In genomic region chr6:24874128-24874527, GRCh38 we compare ENCODE assay signal across 16 cellular contexts.
A peak's percentile ranks its signal among the peaks of the same experiment; 100 is the strongest.
DNase-seq lines count a peak whose midpoint lies in the region; ATAC-seq and TF ChIP-seq lines count a peak whose summit lies in the region.
"Had no signal": no experiment of that assay in that cellular context is flagged by ENCODE, and none has a peak within 500 bp of the region (broad histone marks: within the 10 kb centered on the region; RNA-seq: fewer than 3 reads in every experiment).

No MANE protein-coding gene starts in this region.

- H3K9me3 Mint-ChIP-seq in activated naive CD4-positive, alpha-beta T cell treated with anti-CD3 and anti-CD28 coated beads, Interleukin-2, amount 50 U/mL, for 24 hours = no peaks in the 10 kb centered on the region
- H3K9me3 Mint-ChIP-seq in IgD-negative memory B cell (peaks cover 0 to 3% (median 0%) of the 10 kb centered on the region in 3 donors), naive B cell (peaks cover 0 to 10% (median 4%) of the 10 kb centered on the region in 7 donors)

- peaks cover 30% of the 10 kb centered on the region for H3K36me3 Mint-ChIP-seq in activated naive CD4-positive, alpha-beta T cell treated with anti-CD3 and anti-CD28 coated beads, Interleukin-2, amount 50 U/mL, for 24 hours
- H3K36me3 Mint-ChIP-seq in IgD-negative memory B cell (no peaks in the 10 kb centered on the region), naive B cell (peaks cover 25 to 37% of the 10 kb centered on the region in 2 donors)

- no peak for DNase-seq in activated naive CD4-positive, alpha-beta T cell treated with anti-CD3 and anti-CD28 coated beads, Interleukin-2, amount 50 U/mL, for 16 hours
- DNase-seq in naive B cell = no peak
- no peak for DNase-seq in foreskin melanocyte
- DNase-seq in BE2C = no peak
- DNase-seq: ACHN, Caco-2, DMS53, NCI-H1436 treated with DMSO at 0.1 percent for 48 hours, NCI-H2081, NCI-H510A treated with DMSO at 0.1 percent for 48 hours, SHP77 had no signal

- peaks cover 10% of the 10 kb centered on the region for H3K4me1 ChIP-seq in BE2C

- no peak overlapping the region for H3K4me3 ChIP-seq in BE2C (ENCODE audit: low read depth, low read length)
- H3K4me3 ChIP-seq: K562 had no signal

- TF ChIP-seq CTCF in BE2C (IDR thresholded peaks at IDR 0.05; ENCODE audit: low read depth, low read length) = no peak

- no peak overlapping the region for H3K4me3 Mint-ChIP-seq in activated naive CD4-positive, alpha-beta T cell treated with anti-CD3 and anti-CD28 coated beads, Interleukin-2, amount 50 U/mL, for 24 hours
- H3K4me3 Mint-ChIP-seq in IgD-negative memory B cell (no peak overlapping the region), naive B cell (no peak overlapping the region)

- H3K27me3 ChIP-seq in BE2C = no peaks in the 10 kb centered on the region

- peak overlapping the region; percentile 82 for H3K27ac Mint-ChIP-seq in activated naive CD4-positive, alpha-beta T cell treated with anti-CD3 and anti-CD28 coated beads, Interleukin-2, amount 50 U/mL, for 24 hours
- H3K27ac Mint-ChIP-seq in IgD-negative memory B cell (peak overlapping the region; percentile 22 to 75 (median 53)), naive B cell (peak overlapping the region in 4 of 6 donors; percentile 10 to 67 (median 49))

- no peaks in the 10 kb centered on the region for H3K27me3 Mint-ChIP-seq in activated naive CD4-positive, alpha-beta T cell treated with anti-CD3 and anti-CD28 coated beads, Interleukin-2, amount 50 U/mL, for 24 hours
- H3K27me3 Mint-ChIP-seq in IgD-negative memory B cell = no peaks in the 10 kb centered on the region
- H3K27me3 Mint-ChIP-seq in naive B cell = no peaks in the 10 kb centered on the region

- H3K9me3 ChIP-seq in BE2C = no peaks in the 10 kb centered on the region

- peaks cover 78% of the 10 kb centered on the region for H3K4me1 Mint-ChIP-seq in activated naive CD4-positive, alpha-beta T cell treated with anti-CD3 and anti-CD28 coated beads, Interleukin-2, amount 50 U/mL, for 24 hours
- peaks cover 16 to 24% (median 20%) of the 10 kb centered on the region in 3 donors for H3K4me1 Mint-ChIP-seq in IgD-negative memory B cell
- peaks cover 28 to 42% (median 32%) of the 10 kb centered on the region in 3 donors for H3K4me1 Mint-ChIP-seq in naive B cell

- ATAC-seq in naive B cell (ENCODE audit: low read depth in 2 of 2) (no peak), HG03039 (IDR thresholded peaks at IDR 0.05; ENCODE audit: unreplicated experiment) (no peak)
- ATAC-seq: HCT116, K562 had no signal

- H3K36me3 ChIP-seq in BE2C = no peaks in the 10 kb centered on the region
